19 cellular contexts compared by ENCODE assay signal in genomic region chr11:119403021-119403420, GRCh38. TPM values are rescaled to one million over a fixed set of nuclear protein-coding genes. Genes with fewer than 3 reads are reported as not detected.
DNase-seq lines count a peak whose midpoint lies in the region; ATAC-seq and TF ChIP-seq lines count a peak whose summit lies in the region.
"Had no signal": no experiment of that assay in that cellular context is flagged by ENCODE, and none has a peak within 500 bp of the region (broad histone marks: within the 10 kb centered on the region; RNA-seq: fewer than 3 reads in every experiment).

No MANE protein-coding gene starts in this region.

- no peak overlapping the region for H3K4me3 Mint-ChIP-seq in chondrocyte (ENCODE audit: unreplicated experiment)
- H3K4me3 Mint-ChIP-seq: CD8-positive, alpha-beta memory T cell had no signal

- TF ChIP-seq CTCF in chondrocyte (IDR thresholded peaks at IDR 0.05): no peak
- TF ChIP-seq CTCF in GM10266 (IDR thresholded peaks at IDR 0.05; ENCODE audit: control insufficient read depth, insufficient read depth, low read depth, missing control alignments): no peak

- peaks cover 37% of the 10 kb centered on the region for H3K9me3 Mint-ChIP-seq in chondrocyte (ENCODE audit: low read depth)

- H3K27ac Mint-ChIP-seq in chondrocyte (ENCODE audit: unreplicated experiment): peak overlapping the region; percentile 62
- H3K27ac Mint-ChIP-seq: CD8-positive, alpha-beta memory T cell had no signal

- DNase-seq in GM04504 (ENCODE audit: low read depth): peak; percentile 68
- DNase-seq in chondrocyte (ENCODE audit: low spot score): no peak
- no peak for DNase-seq in left lobe of liver (ENCODE audit: low spot score)
- DNase-seq in stromal cell of bone marrow (ENCODE audit: low read depth): peak; percentile 18
- no peak for DNase-seq in GM10266 (ENCODE audit: extremely low spot score)
- DNase-seq in HUDEP-2 (lab: John Stamatoyannopoulos, UW; ENCODE audit: unreplicated experiment in 76 of 76): no peak
- DNase-seq in NCI-H82 (lab: John Stamatoyannopoulos, UW): no peak
- no peak for DNase-seq in NCI-H128 (lab: John Stamatoyannopoulos, UW; ENCODE audit: unreplicated experiment)
- DNase-seq: CD8-positive, alpha-beta memory T cell; DND-41; GDM1; Karpas-422; NCI-H1105 treated with DMSO at 0.1 percent for 48 hours; NCI-H1930; NCI-H2171; NCI-H446 treated with DMSO at 0.1 percent for 48 hours; PC-9 had no signal

- peaks cover 7% of the 10 kb centered on the region for H3K27me3 Mint-ChIP-seq in chondrocyte (ENCODE audit: low read depth)

- peaks cover 17% of the 10 kb centered on the region for H3K36me3 Mint-ChIP-seq in chondrocyte (ENCODE audit: low read depth)

- H3K4me1 Mint-ChIP-seq in chondrocyte (ENCODE audit: low read depth): peaks cover 9% of the 10 kb centered on the region
- H3K4me1 Mint-ChIP-seq: CD8-positive, alpha-beta memory T cell had no signal

- peak; percentile 65 for ATAC-seq in left lobe of liver

RNA-seq across cellular contexts. Expression of gene THY1, which starts 20.0 kb away (rescaled TPM):
- 198 to 219 TPM (median 215 TPM) in 3 replicates for total RNA-seq in chondrocyte
- total RNA-seq in left lobe of liver: 0.96 TPM
- total RNA-seq: PC-9 had no signal

RNA-seq across cellular contexts. Expression of gene USP2, which starts 21.5 kb away (rescaled TPM):
- 2.1 to 4.1 TPM (median 3.6 TPM) in 3 replicates for total RNA-seq in chondrocyte
- 10.9 TPM for total RNA-seq in left lobe of liver

RNA-seq across cellular contexts. Expression of gene MFRP, which starts 56.5 kb away (rescaled TPM):
- total RNA-seq in chondrocyte (not detected in 3 replicates), left lobe of liver (not detected)
- total RNA-seq: CD8-positive, alpha-beta memory T cell; H4; PC-9; SJCRH30 had no signal

Comparison
In these comparisons a context has a peak if more than half of its experiments do, and no peak if none do; other contexts are left out.
1. DNase-seq: peak in GM04504 (single experiment) and stromal cell of bone marrow (single experiment); none in chondrocyte (single experiment), left lobe of liver (single experiment), GM10266 (single experiment), HUDEP-2 (0 of 76), NCI-H82 (single experiment) and NCI-H128 (single experiment).
2. RNA of gene THY1, which starts 20.0 kb away (total RNA-seq): 198 to 219 TPM in chondrocyte; 0.96 TPM in left lobe of liver (single experiment); every median in the first group is over 100 times any median in the second.